ENCODE assay signal across 8 cellular contexts in genomic region chr3:125186261-125186770, GRCh38.
DNase-seq lines count a peak whose midpoint lies in the region; ATAC-seq and TF ChIP-seq lines count a peak whose summit lies in the region.

No MANE protein-coding gene starts in this region.

- peak; percentile 87 for ATAC-seq in GM21529 (IDR thresholded peaks at IDR 0.05; ENCODE audit: unreplicated experiment)
- ATAC-seq in HG03159 (IDR thresholded peaks at IDR 0.05; ENCODE audit: unreplicated experiment) = no peak
- no peak for ATAC-seq in HG03342 (IDR thresholded peaks at IDR 0.05; ENCODE audit: unreplicated experiment)

- in situ Hi-C loops in GM13976 (cut with MboI; ENCODE audit: low sequenced_read_pairs, unreplicated experiment) = no loop called here

- TF ChIP-seq CTCF in GM13976 (IDR thresholded peaks at IDR 0.05; ENCODE audit: borderline replicate concordance, control extremely low read depth, extremely low read depth, insufficient read depth, missing control alignments) (no peak), WERI-Rb-1 (IDR thresholded peaks at IDR 0.05; ENCODE audit: low read depth, low read length) (no peak)

- peaks cover 17% of the 10 kb centered on the region for H3K4me1 ChIP-seq in neuron (ENCODE audit: insufficient read depth, low read length)

- no peak overlapping the region for H3K4me3 ChIP-seq in WERI-Rb-1 (ENCODE audit: low read depth, low read length)
- H3K4me3 ChIP-seq in neuron (ENCODE audit: low read length) = peak overlapping the region; percentile 51

- DNase-seq in GM13976 (ENCODE audit: low spot score) (peak; percentile 78), WERI-Rb-1 (peak; percentile 46), amniotic stem cell (lab: John Stamatoyannopoulos, UW) (no peak)
- no peak for DNase-seq in effector CD4-positive, alpha-beta T cell

- H2AFZ ChIP-seq in neuron (ENCODE audit: low read depth, low read length) = peak overlapping the region; percentile 99

- peak overlapping the region; percentile 14; the same call in 1 of the 2 replicates for H3K27ac ChIP-seq in WERI-Rb-1

- no peaks in the 10 kb centered on the region for H3K27me3 ChIP-seq in WERI-Rb-1 (ENCODE audit: insufficient read depth, low read depth, severe bottlenecking)
- H3K27me3 ChIP-seq in neuron (ENCODE audit: insufficient read depth, low read length) = no peaks in the 10 kb centered on the region

- peaks cover 28% of the 10 kb centered on the region for H3K36me3 ChIP-seq in WERI-Rb-1
- H3K36me3 ChIP-seq in neuron (ENCODE audit: insufficient read depth, low read length) = no peaks in the 10 kb centered on the region

- no peaks in the 10 kb centered on the region for H3K9me3 ChIP-seq in WERI-Rb-1 (ENCODE audit: severe bottlenecking)
- H3K9me3 ChIP-seq in neuron (ENCODE audit: low read length) = no peaks in the 10 kb centered on the region

Comparison
In these comparisons a context has a peak if more than half of its experiments do, and no peak if none do; other contexts are left out.
1. DNase-seq: peak in GM13976 (single experiment) and WERI-Rb-1 (single experiment); none in effector CD4-positive, alpha-beta T cell (single experiment) and amniotic stem cell (single experiment).